14 cellular contexts compared by ENCODE assay signal in the genomic region with DNA sequence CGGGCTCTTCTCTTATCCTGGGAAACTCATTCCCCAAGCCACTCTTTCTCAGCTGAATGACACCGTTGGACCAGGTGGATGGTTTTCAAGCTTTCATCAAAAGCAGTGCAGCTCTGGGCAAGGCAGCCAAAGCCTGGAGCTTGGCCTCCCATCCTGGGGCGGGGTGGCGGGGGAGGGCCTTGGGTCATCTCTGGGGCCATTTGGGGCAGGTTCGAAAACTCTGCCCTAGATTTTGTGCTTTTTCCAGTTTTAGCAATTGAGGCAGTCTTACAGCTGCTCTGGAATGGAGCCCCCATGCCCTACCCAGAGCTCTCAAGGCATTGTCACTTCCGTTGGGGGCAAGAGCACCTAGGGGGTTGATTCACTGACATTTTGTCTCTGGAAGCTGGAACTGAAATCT. TPM values are rescaled to one million over a fixed set of nuclear protein-coding genes. Genes with fewer than 3 reads are reported as not detected.
DNase-seq lines count a peak whose midpoint lies in the region; ATAC-seq and TF ChIP-seq lines count a peak whose summit lies in the region.
"Had no signal": no experiment of that assay in that cellular context is flagged by ENCODE, and none has a peak within 500 bp of the region (broad histone marks: within the 10 kb centered on the region; RNA-seq: fewer than 3 reads in every experiment).

No MANE protein-coding gene starts in this region.

- H3K4me2 ChIP-seq in PC-3 (ENCODE audit: low read length), result peak overlapping the region; percentile 15; the same call in 1 of the 2 replicates

- no peaks in the 10 kb centered on the region for H3K9me2 ChIP-seq in PC-3 (replicated peaks; ENCODE audit: low read length)

- peaks cover 20 to 72% (median 51%) of the 10 kb centered on the region in 4 donors for H3K4me1 Mint-ChIP-seq in CD4-positive, CD25-positive, alpha-beta regulatory T cell

- peaks cover 97% of the 10 kb centered on the region for H4K20me1 ChIP-seq in PC-3 (ENCODE audit: low read length)

- H3K36me3 ChIP-seq in CD4-positive, CD25-positive, alpha-beta regulatory T cell (ENCODE audit: control insufficient read depth, insufficient read depth, low read length), result no peaks in the 10 kb centered on the region
- H3K36me3 ChIP-seq in PC-3 (ENCODE audit: low read depth, low read length) (peaks cover 86% of the 10 kb centered on the region), right atrium auricular region (no peaks in the 10 kb centered on the region), vagina (no peaks in the 10 kb centered on the region)

- no peak overlapping the region for H3K27ac ChIP-seq in CD4-positive, CD25-positive, alpha-beta regulatory T cell (ENCODE audit: insufficient read depth, low read length, poor library complexity, severe bottlenecking)
- H3K27ac ChIP-seq in PC-3 (ENCODE audit: low read length) (no peak overlapping the region), right atrium auricular region (peak overlapping the region; percentile 59), vagina (no peak overlapping the region)

- TF ChIP-seq CTCF in PC-3 (conservative IDR thresholded peaks at IDR 0.05; ENCODE audit: low read depth, low read length), result no peak
- no peak for TF ChIP-seq CTCF in right atrium auricular region (IDR thresholded peaks at IDR 0.05)
- no peak for TF ChIP-seq CTCF in vagina (IDR thresholded peaks at IDR 0.05)

- H3K9me3 ChIP-seq in CD4-positive, CD25-positive, alpha-beta regulatory T cell (ENCODE audit: control insufficient read depth in 2 of 2, low read length in 2 of 2), result no peaks in the 10 kb centered on the region
- no peaks in the 10 kb centered on the region for H3K9me3 ChIP-seq in PC-3 (ENCODE audit: low read length)
- H3K9me3 ChIP-seq in right atrium auricular region, result no peaks in the 10 kb centered on the region
- H3K9me3 ChIP-seq in vagina, result no peaks in the 10 kb centered on the region

- H3K4me1 ChIP-seq in CD4-positive, CD25-positive, alpha-beta regulatory T cell (ENCODE audit: control insufficient read depth, insufficient read depth, low read length, poor library complexity, severe bottlenecking), result peaks cover 34% of the 10 kb centered on the region
- peaks cover 59% of the 10 kb centered on the region for H3K4me1 ChIP-seq in PC-3 (ENCODE audit: insufficient read depth, low read length)
- peaks cover 0 to 93% of the 10 kb centered on the region in 2 donors for H3K4me1 ChIP-seq in right atrium auricular region
- H3K4me1 ChIP-seq in vagina, result peaks cover 84% of the 10 kb centered on the region

- peak overlapping the region in 2 of 3 donors; percentile 47 to 59 for H3K27ac Mint-ChIP-seq in CD4-positive, CD25-positive, alpha-beta regulatory T cell
- H3K27ac Mint-ChIP-seq: progenitor cell of endocrine pancreas had no signal

- DNase-seq in CD4-positive, CD25-positive, alpha-beta regulatory T cell, result no peak
- DNase-seq in PC-3 (no peak), right atrium auricular region (ENCODE audit: low spot score) (no peak), sciatic nerve (ENCODE audit: low spot score) (peak; percentile 41), NCI-H1417 treated with DMSO at 0.1 percent for 48 hours (lab: John Stamatoyannopoulos, UW) (no peak), vagina (ENCODE audit: extremely low spot score in 2 of 2) (no peak), LoVo (ENCODE audit: low spot score) (no peak), A172 (ENCODE audit: low spot score) (no peak)
- DNase-seq: activated CD8-positive, alpha-beta memory T cell treated with anti-CD3 and anti-CD28 coated beads, Interleukin-2, amount 50 U/mL, for 4 hours; midbrain; NCI-H1092; stimulated activated CD4-positive, alpha-beta T cell treated with anti-CD3 and anti-CD28 coated beads, Interleukin-4, amount 100 ng/mL, for 24 hours; stimulated activated naive CD8-positive, alpha-beta T cell treated with anti-CD3 and anti-CD28 coated beads, Interleukin-15, Interleukin-2, amounts not matched to agents 100 U/mL and 50 U/mL, for 24 hours had no signal

- intact Hi-C loops in PC-3 (cut with micrococcal nuclease), result no loop called here
- intact Hi-C loops in sciatic nerve (cut with DNase I), result no loop called here
- intact Hi-C loops in vagina (cut with DNase I), result no loop called here

- H3K27me3 Mint-ChIP-seq in CD4-positive, CD25-positive, alpha-beta regulatory T cell, result no peaks in the 10 kb centered on the region
- H3K27me3 Mint-ChIP-seq: progenitor cell of endocrine pancreas had no signal

- ATAC-seq in CD4-positive, CD25-positive, alpha-beta regulatory T cell (ENCODE audit: low read depth in 2 of 2), result no peak
- ATAC-seq in PC-3, result no peak
- no peak for ATAC-seq in sciatic nerve

- no peaks in the 10 kb centered on the region for H3K27me3 ChIP-seq in CD4-positive, CD25-positive, alpha-beta regulatory T cell (ENCODE audit: control insufficient read depth, insufficient read depth, low read length)
- H3K27me3 ChIP-seq in PC-3 (ENCODE audit: low read length), result no peaks in the 10 kb centered on the region
- H3K27me3 ChIP-seq in right atrium auricular region, result no peaks in the 10 kb centered on the region
- no peaks in the 10 kb centered on the region for H3K27me3 ChIP-seq in vagina

- POLR2A ChIA-PET in PC-3 (lab: Charles Lee; ENCODE audit: unreplicated experiment), result interaction anchor here (0.5 kb wide), 1 partner anchor 1060 kb away, joined by 9 read pairs; no protein-coding TSS in a partner anchor

- no peak overlapping the region for H2AFZ ChIP-seq in PC-3 (ENCODE audit: low read length)

- peaks cover 6% of the 10 kb centered on the region for H3F3A ChIP-seq in PC-3 (ENCODE audit: low read length, unreplicated experiment)

- peaks cover 7% of the 10 kb centered on the region for H3K36me3 Mint-ChIP-seq in CD4-positive, CD25-positive, alpha-beta regulatory T cell

- no peak overlapping the region for H3K4me3 ChIP-seq in CD4-positive, CD25-positive, alpha-beta regulatory T cell (ENCODE audit: low read depth, low read length)
- H3K4me3 ChIP-seq in PC-3 (ENCODE audit: low read length) (no peak overlapping the region), right atrium auricular region (no peak overlapping the region), vagina (no peak overlapping the region)

- BruUV-seq in PC-3 (replicated peaks; lab: Mats Ljungman, UMichigan), result no TSS peak

- peaks cover 99% of the 10 kb centered on the region for H3K79me2 ChIP-seq in PC-3 (ENCODE audit: low read length)

- no peak overlapping the region for H3K9ac ChIP-seq in PC-3 (ENCODE audit: low read length)

- TF ChIP-seq POLR2A in vagina (IDR thresholded peaks at IDR 0.05), result no peak

- H3K9me3 Mint-ChIP-seq in CD4-positive, CD25-positive, alpha-beta regulatory T cell, result no peaks in the 10 kb centered on the region

- H3K4me3 Mint-ChIP-seq in CD4-positive, CD25-positive, alpha-beta regulatory T cell, result no peak overlapping the region

- CTCF ChIA-PET in PC-3 (lab: Charles Lee), result no interaction called here

RNA-seq across cellular contexts. Expression of a gene that starts 9.1 kb away (rescaled TPM):
- 234 TPM for total RNA-seq in CD4-positive, CD25-positive, alpha-beta regulatory T cell
- 10 to 100 TPM; 49.0 to 88.5 (median 55.8) TPM for polyA plus RNA-seq in CD4-positive, CD25-positive, alpha-beta regulatory T cell
- total RNA-seq in PC-3 (2014; rRNA removed) (1,274 and 1,459 TPM in 2 replicates), right atrium auricular region (100 to 1,000 TPM; 102 to 145 TPM), sciatic nerve (500 TPM), vagina (202 TPM)
- total RNA-seq in A172 (2014; rRNA removed; shearing (Covaris generic)), result 295 and 299 TPM in 2 replicates

Comparison
In these comparisons a context has a peak if more than half of its experiments do, and no peak if none do; other contexts are left out.
1. H3K27ac ChIP-seq: peak in right atrium auricular region (2 of 2); none in CD4-positive, CD25-positive, alpha-beta regulatory T cell (single experiment), PC-3 (single experiment) and vagina (single experiment).